ENCODE assay signal across 1 cellular context in genomic region chr6:41504526-41505021, GRCh38.
TF ChIP-seq lines count a peak whose summit lies in the region.

No MANE protein-coding gene starts in this region.

TF ChIP-seq in WTC11, 78 proteins besides CTCF, POLR2A, EP300 and RAD21 (continued from another document):
- TF ChIP-seq ZNF532 (CRISPR knock-in tag; IDR thresholded peaks at IDR 0.05; ENCODE audit: borderline replicate concordance): no peak
